In genomic region chr5:134957920-134958608, GRCh38 we compare ENCODE assay signal across 1 cellular context.
TF ChIP-seq lines count a peak whose summit lies in the region.

No MANE protein-coding gene starts in this region.

TF ChIP-seq in IMR-90, 13 proteins besides CTCF, POLR2A, EP300 and RAD21:
- TF ChIP-seq USF2 (IDR thresholded peaks at IDR 0.05; ENCODE audit: low read depth, low read length) (no peak), RFX5 (IDR thresholded peaks at IDR 0.05; ENCODE audit: low read depth, low read length) (no peak), SMC3 (IDR thresholded peaks at IDR 0.05; ENCODE audit: low read depth, low read length) (no peak), FOS (IDR thresholded peaks at IDR 0.05; ENCODE audit: low read depth, low read length) (no peak), MAFK (IDR thresholded peaks at IDR 0.05; ENCODE audit: low read depth, low read length) (no peak), NFE2L2 (IDR thresholded peaks at IDR 0.05; ENCODE audit: low read depth, low read length) (no peak), RCOR1 (IDR thresholded peaks at IDR 0.05; ENCODE audit: insufficient replicate concordance, low read length) (no peak), BHLHE40 (IDR thresholded peaks at IDR 0.05; ENCODE audit: low read depth, low read length) (no peak), CEBPB (IDR thresholded peaks at IDR 0.05; ENCODE audit: low read depth, low read length) (no peak), MXI1 (IDR thresholded peaks at IDR 0.05; ENCODE audit: borderline replicate concordance, low read depth, low read length) (no peak), CHD1 (IDR thresholded peaks at IDR 0.05; ENCODE audit: low read depth, low read length) (no peak), ELK1 (IDR thresholded peaks at IDR 0.05; ENCODE audit: borderline replicate concordance, low read depth, low read length) (no peak), MAZ (IDR thresholded peaks at IDR 0.05; ENCODE audit: borderline replicate concordance, low read depth, low read length) (no peak)
